ENCODE assay signal across 20 cellular contexts in the genomic region with DNA sequence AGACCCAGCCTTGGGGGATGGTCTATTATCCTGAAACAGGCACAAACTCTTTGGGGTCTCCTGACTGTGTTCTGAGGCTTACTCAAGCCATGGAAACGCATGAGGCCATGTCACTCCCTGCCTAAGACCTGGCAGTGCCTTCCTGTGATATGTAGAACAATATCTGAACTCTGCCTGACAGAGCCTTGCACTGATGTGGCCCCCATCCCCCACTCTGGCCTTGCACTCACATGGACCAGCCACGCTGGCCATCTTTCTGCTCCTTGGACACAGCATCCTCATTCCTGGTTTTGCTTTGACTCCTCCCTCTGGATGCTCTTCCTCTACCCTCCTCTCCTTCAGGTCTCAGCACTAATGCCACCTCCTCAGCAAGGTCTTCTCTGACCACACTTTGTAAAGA.
DNase-seq lines count a peak whose midpoint lies in the region; ATAC-seq and TF ChIP-seq lines count a peak whose summit lies in the region.
"Had no signal": no experiment of that assay in that cellular context is flagged by ENCODE, and none has a peak within 500 bp of the region (broad histone marks: within the 10 kb centered on the region; RNA-seq: fewer than 3 reads in every experiment).

No MANE protein-coding gene starts in this region.

- TF ChIP-seq POLR2A in esophagus muscularis mucosa (IDR thresholded peaks at IDR 0.05; ENCODE audit: low read depth), result no peak

- 100% methylated on average over 1 of the region's 2 CpGs for WGBS in esophagus muscularis mucosa

- CTCF ChIA-PET in WTC11 (lab: Charles Lee), result interaction anchor here (0.6 to 1.1 kb wide), 3 partner anchors 11 to 100 kb away, joined by 3 to 6 read pairs (median 3); a partner anchor contains a TSS
- CTCF ChIA-PET in CD8-positive, alpha-beta memory T cell (lab: Charles Lee), result no interaction called here

- DNase-seq in WTC11 (ENCODE audit: low spot score), result no peak
- peak; percentile 62 for DNase-seq in esophagus muscularis mucosa (ENCODE audit: extremely low spot score)
- peak in 7 of 49 donors; percentile 11 to 38 (median 21) for DNase-seq in substantia nigra (lab: John Stamatoyannopoulos, UW)
- DNase-seq in CD8-positive, alpha-beta memory T cell, result no peak
- DNase-seq: 8988T; ACHN; AML-193; BE2C; Calu3; CD4-positive, alpha-beta T cell; COR-L47; DND-41; GOT3; HFFc6 had no signal

- TF ChIP-seq CTCF in WTC11 (IDR thresholded peaks at IDR 0.05), result no peak
- TF ChIP-seq CTCF in esophagus muscularis mucosa (IDR thresholded peaks at IDR 0.05), result no peak

- H3K9me3 Mint-ChIP-seq in WTC11, result no peaks in the 10 kb centered on the region
- no peaks in the 10 kb centered on the region for H3K9me3 Mint-ChIP-seq in CD8-positive, alpha-beta memory T cell
- H3K9me3 Mint-ChIP-seq: CD4-positive, alpha-beta T cell; HFFc6 had no signal

- POLR2A ChIA-PET in WTC11 (lab: Charles Lee), result no interaction called here
- POLR2A ChIA-PET in CD8-positive, alpha-beta memory T cell (lab: Charles Lee), result no interaction called here

- no peaks in the 10 kb centered on the region for H3K9me3 ChIP-seq in esophagus muscularis mucosa
- no peaks in the 10 kb centered on the region for H3K9me3 ChIP-seq in CD8-positive, alpha-beta memory T cell (ENCODE audit: low read length)
- H3K9me3 ChIP-seq: A549; BE2C; BLaER1 treated with 17β-estradiol and CSF1 and Interleukin-3, amounts not matched to agents 10 nM and 100 nM; HAP-1 had no signal

- no peak for TF ChIP-seq EP300 in esophagus muscularis mucosa (IDR thresholded peaks at IDR 0.05)

- no peak overlapping the region for H3K4me3 Mint-ChIP-seq in WTC11
- no peak overlapping the region for H3K4me3 Mint-ChIP-seq in CD8-positive, alpha-beta memory T cell
- H3K4me3 Mint-ChIP-seq: CD14-positive monocyte; CD4-positive, alpha-beta T cell; HFFc6 had no signal

- no peaks in the 10 kb centered on the region for H3K27me3 ChIP-seq in esophagus muscularis mucosa
- H3K27me3 ChIP-seq in CD8-positive, alpha-beta memory T cell (ENCODE audit: insufficient read depth, low read length, poor library complexity, severe bottlenecking), result no peaks in the 10 kb centered on the region
- H3K27me3 ChIP-seq: BE2C; BLaER1 treated with 17β-estradiol and CSF1 and Interleukin-3, amounts not matched to agents 10 nM and 100 nM had no signal

- H3K4me1 Mint-ChIP-seq in WTC11, result peaks cover 28% of the 10 kb centered on the region
- H3K4me1 Mint-ChIP-seq in CD8-positive, alpha-beta memory T cell, result no peaks in the 10 kb centered on the region
- H3K4me1 Mint-ChIP-seq: CD14-positive monocyte had no signal

- H3K36me3 ChIP-seq in esophagus muscularis mucosa, result peaks cover 0 to 29% (median 4%) of the 10 kb centered on the region in 4 donors
- no peaks in the 10 kb centered on the region for H3K36me3 ChIP-seq in CD8-positive, alpha-beta memory T cell (ENCODE audit: insufficient read depth, low read length)
- H3K36me3 ChIP-seq: BE2C, HAP-1 had no signal

- intact Hi-C loops in esophagus muscularis mucosa (cut with DNase I), result no loop called here

- no peak overlapping the region for H3K27ac Mint-ChIP-seq in WTC11
- no peak overlapping the region for H3K27ac Mint-ChIP-seq in CD8-positive, alpha-beta memory T cell
- H3K27ac Mint-ChIP-seq: CD14-positive monocyte; CD4-positive, alpha-beta T cell; HFFc6 had no signal

- H3K36me3 Mint-ChIP-seq in WTC11, result no peaks in the 10 kb centered on the region
- H3K36me3 Mint-ChIP-seq in CD8-positive, alpha-beta memory T cell, result peaks cover 5 to 18% (median 9%) of the 10 kb centered on the region in 3 donors
- H3K36me3 Mint-ChIP-seq: CD14-positive monocyte had no signal

- H3K27ac ChIP-seq in esophagus muscularis mucosa (replicated peaks in 1 of 4), result no peak overlapping the region
- peak overlapping the region; percentile 50 for H3K27ac ChIP-seq in substantia nigra (ENCODE audit: low read depth, low read length, poor library complexity, severe bottlenecking)
- no peak overlapping the region for H3K27ac ChIP-seq in CD8-positive, alpha-beta memory T cell (ENCODE audit: low read depth, low read length)
- H3K27ac ChIP-seq: A549; BLaER1 treated with 17β-estradiol and CSF1 and Interleukin-3, amounts not matched to agents 10 nM and 100 nM had no signal

- ATAC-seq in WTC11, result peak; percentile 23
- no peak for ATAC-seq in HG03280 (IDR thresholded peaks at IDR 0.05; ENCODE audit: unreplicated experiment)
- no peak for ATAC-seq in GM19455 (IDR thresholded peaks at IDR 0.05; ENCODE audit: unreplicated experiment)
- ATAC-seq: A549 had no signal

- no peaks in the 10 kb centered on the region; the same call in 1 of the 2 replicates for H3K27me3 Mint-ChIP-seq in WTC11 (ENCODE audit: low read depth)
- no peaks in the 10 kb centered on the region for H3K27me3 Mint-ChIP-seq in CD8-positive, alpha-beta memory T cell
- H3K27me3 Mint-ChIP-seq: CD4-positive, alpha-beta T cell had no signal

- no peaks in the 10 kb centered on the region for H3K4me1 ChIP-seq in esophagus muscularis mucosa
- no peaks in the 10 kb centered on the region for H3K4me1 ChIP-seq in CD8-positive, alpha-beta memory T cell (ENCODE audit: insufficient read depth, low read length)
- H3K4me1 ChIP-seq: A549; BE2C; BLaER1 treated with 17β-estradiol and CSF1 and Interleukin-3, amounts not matched to agents 10 nM and 100 nM; HAP-1 had no signal

- no peak overlapping the region for H3K4me3 ChIP-seq in esophagus muscularis mucosa
- H3K4me3 ChIP-seq in CD8-positive, alpha-beta memory T cell (ENCODE audit: low read length), result no peak overlapping the region
- H3K4me3 ChIP-seq: A549; BLaER1 treated with 17β-estradiol and CSF1 and Interleukin-3, amounts not matched to agents 10 nM and 100 nM; HAP-1 had no signal

TF ChIP-seq in WTC11, 78 proteins besides CTCF, POLR2A, EP300 and RAD21:
- TF ChIP-seq ZNF317 (CRISPR knock-in tag; IDR thresholded peaks at IDR 0.05; ENCODE audit: borderline replicate concordance, low read depth), result no peak
- no peak for TF ChIP-seq JUN (CRISPR knock-in tag; IDR thresholded peaks at IDR 0.05)
- no peak for TF ChIP-seq CBFB (CRISPR knock-in tag; IDR thresholded peaks at IDR 0.05; ENCODE audit: low read depth)
- no peak for TF ChIP-seq ESRRA (CRISPR knock-in tag; IDR thresholded peaks at IDR 0.05; ENCODE audit: borderline replicate concordance)
- no peak for TF ChIP-seq NR3C1 (CRISPR knock-in tag; conservative IDR thresholded peaks at IDR 0.05; ENCODE audit: low read depth)
- TF ChIP-seq RELA (CRISPR knock-in tag; IDR thresholded peaks at IDR 0.05; ENCODE audit: borderline replicate concordance), result no peak
- TF ChIP-seq, protein P1, sequence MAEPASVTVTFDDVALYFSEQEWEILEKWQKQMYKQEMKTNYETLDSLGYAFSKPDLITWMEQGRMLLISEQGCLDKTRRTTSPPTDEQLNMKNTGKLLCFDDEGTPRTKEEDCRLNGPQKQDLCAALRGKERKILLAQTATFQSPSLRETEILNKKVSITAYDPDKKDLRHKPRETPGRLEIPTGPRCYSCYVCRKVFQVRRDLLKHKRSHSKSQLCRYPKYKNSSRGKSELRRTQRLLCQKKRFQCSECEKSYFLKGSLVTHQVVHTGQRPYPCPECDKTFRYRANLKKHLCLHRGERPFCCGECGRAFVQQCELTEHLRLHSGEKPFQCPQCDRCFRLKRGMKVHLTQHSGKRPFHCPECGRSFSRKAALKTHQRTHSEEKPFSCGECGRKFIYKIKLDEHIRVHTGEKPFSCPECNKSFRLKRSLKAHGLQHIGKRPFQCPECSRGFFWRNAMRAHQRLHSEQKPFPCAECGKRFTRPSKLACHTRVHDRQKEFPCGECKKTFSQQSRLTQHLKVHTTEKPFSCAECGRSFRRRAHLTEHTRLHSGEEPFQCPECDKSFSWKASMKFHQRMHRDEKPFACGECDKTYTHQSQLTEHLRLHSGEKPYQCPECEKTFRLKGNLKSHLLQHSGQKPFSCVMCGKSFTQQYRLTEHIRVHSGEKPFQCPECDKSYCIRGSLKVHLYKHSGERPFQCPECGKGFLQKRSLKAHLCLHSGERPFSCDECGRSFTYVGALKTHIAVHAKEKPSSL (CRISPR knock-in tag; conservative IDR thresholded peaks at IDR 0.05), result no peak
- TF ChIP-seq NFATC4 (CRISPR knock-in tag; IDR thresholded peaks at IDR 0.05), result no peak
- no peak for TF ChIP-seq ZNF263 (CRISPR knock-in tag; IDR thresholded peaks at IDR 0.05; ENCODE audit: low read depth)
- no peak for TF ChIP-seq RORB (CRISPR knock-in tag; IDR thresholded peaks at IDR 0.05)
- TF ChIP-seq, protein P2, sequence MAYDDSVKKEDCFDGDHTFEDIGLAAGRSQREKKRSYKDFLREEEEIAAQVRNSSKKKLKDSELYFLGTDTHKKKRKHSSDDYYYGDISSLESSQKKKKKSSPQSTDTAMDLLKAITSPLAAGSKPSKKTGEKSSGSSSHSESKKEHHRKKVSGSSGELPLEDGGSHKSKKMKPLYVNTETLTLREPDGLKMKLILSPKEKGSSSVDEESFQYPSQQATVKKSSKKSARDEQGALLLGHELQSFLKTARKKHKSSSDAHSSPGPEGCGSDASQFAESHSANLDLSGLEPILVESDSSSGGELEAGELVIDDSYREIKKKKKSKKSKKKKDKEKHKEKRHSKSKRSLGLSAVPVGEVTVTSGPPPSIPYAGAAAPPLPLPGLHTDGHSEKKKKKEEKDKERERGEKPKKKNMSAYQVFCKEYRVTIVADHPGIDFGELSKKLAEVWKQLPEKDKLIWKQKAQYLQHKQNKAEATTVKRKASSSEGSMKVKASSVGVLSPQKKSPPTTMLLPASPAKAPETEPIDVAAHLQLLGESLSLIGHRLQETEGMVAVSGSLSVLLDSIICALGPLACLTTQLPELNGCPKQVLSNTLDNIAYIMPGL (CRISPR knock-in tag; IDR thresholded peaks at IDR 0.05), result no peak
- TF ChIP-seq GTF2I (CRISPR knock-in tag; conservative IDR thresholded peaks at IDR 0.05), result no peak
- TF ChIP-seq MYBL2 (CRISPR knock-in tag; IDR thresholded peaks at IDR 0.05), result no peak
- no peak for TF ChIP-seq NFE2L1 (CRISPR knock-in tag; IDR thresholded peaks at IDR 0.05)
- no peak for TF ChIP-seq PRRX2 (CRISPR knock-in tag; IDR thresholded peaks at IDR 0.05)
